8 cellular contexts compared by ENCODE assay signal in genomic region chr18:57434536-57435494, GRCh38.
DNase-seq lines count a peak whose midpoint lies in the region; ATAC-seq and TF ChIP-seq lines count a peak whose summit lies in the region.

ONECUT2 (plus strand) TSS chr18:57435374; CDS start chr18:57435717, 343 bp downstream.

- H3K4me1 ChIP-seq in ES-I3 (ENCODE audit: insufficient read depth, low read length) = peaks cover 10% of the 10 kb centered on the region

- peak within 1 kb of the TSS; percentile 55 for H3K4me3 ChIP-seq in choroid plexus epithelial cell (ENCODE audit: low read depth, low read length)

- peak within 1 kb of the TSS; percentile 53; the same call in 1 of the 2 replicates for H3K9ac ChIP-seq in ES-I3 (ENCODE audit: low read depth, low read length)

- no peaks in the 10 kb centered on the region for H3K36me3 ChIP-seq in ES-I3 (ENCODE audit: insufficient read depth, low read length)

- no peak for TF ChIP-seq CTCF in choroid plexus epithelial cell (conservative IDR thresholded peaks at IDR 0.05; ENCODE audit: low read depth, low read length)

- no peaks in the 10 kb centered on the region for H3K9me3 ChIP-seq in ES-I3 (ENCODE audit: control insufficient read depth, insufficient read depth, low read length)

- DNase-seq in NCI-H345 treated with DMSO at 0.1 percent for 48 hours (lab: John Stamatoyannopoulos, UW; ENCODE audit: unreplicated experiment) = peak; percentile 92
- DNase-seq in activated CD4-positive, alpha-beta T cell treated with anti-CD3 and anti-CD28 coated beads for 1 hour = peak; percentile 31
- peak; percentile 89 for DNase-seq in choroid plexus epithelial cell (ENCODE audit: low read depth)
- DNase-seq in kidney tubule cell (ENCODE audit: low spot score) = peak; percentile 95
- DNase-seq in stimulated activated CD4-positive, alpha-beta T cell treated with anti-CD3 and anti-CD28 coated beads, Interleukin-12 subunit alpha, Interleukin-12 subunit beta, amount 100 ng/mL, for 48 hours (ENCODE audit: low read depth in 2 of 3, low spot score in 1 of 3) = peak; percentile 51 to 57 (median 51)

- ATAC-seq in HG03095 (IDR thresholded peaks at IDR 0.05; ENCODE audit: unreplicated experiment) (peak; percentile 80), HG03378 (IDR thresholded peaks at IDR 0.05; ENCODE audit: unreplicated experiment) (no peak)

Comparison
In these comparisons a context has a peak if more than half of its experiments do, and no peak if none do; other contexts are left out.
1. DNase-seq: peak in every context shown above with its lines; median percentile 95 in kidney tubule cell; 92 in NCI-H345 treated with DMSO at 0.1 percent for 48 hours; 89 in choroid plexus epithelial cell; 51 in stimulated activated CD4-positive, alpha-beta T cell treated with anti-CD3 and anti-CD28 coated beads, Interleukin-12 subunit alpha, Interleukin-12 subunit beta, amount 100 ng/mL, for 48 hours; 31 in activated CD4-positive, alpha-beta T cell treated with anti-CD3 and anti-CD28 coated beads for 1 hour.